In genomic region chr5:122077451-122078115, GRCh38 we compare ENCODE assay signal across 8 cellular contexts. TPM values are rescaled to one million over a fixed set of nuclear protein-coding genes. Genes with fewer than 3 reads are reported as not detected.
DNase-seq lines count a peak whose midpoint lies in the region; ATAC-seq and TF ChIP-seq lines count a peak whose summit lies in the region.

No MANE protein-coding gene starts in this region.

- no peak for DNase-seq in CD4-positive, alpha-beta T cell
- DNase-seq in NCI-H510A (lab: John Stamatoyannopoulos, UW) (peak; percentile 11), breast epithelium (ENCODE audit: low spot score in 2 of 2) (no peak), left kidney (ENCODE audit: low read depth, low spot score) (peak; percentile 78), cerebellar nuclear complex (lab: John Stamatoyannopoulos, UW) (no peak), HuH-7.5 (ENCODE audit: low spot score) (no peak)
- DNase-seq in stimulated activated naive CD8-positive, alpha-beta T cell treated with anti-CD3 and anti-CD28 coated beads, Interleukin-15, amount 100 ng/mL, for 72 hours, result no peak

- no peaks in the 10 kb centered on the region for H3K9me3 ChIP-seq in CD4-positive, alpha-beta T cell (ENCODE audit: control insufficient read depth, low read length)
- H3K9me3 ChIP-seq in breast epithelium, result no peaks in the 10 kb centered on the region

- H3K27ac ChIP-seq in CD4-positive, alpha-beta T cell (ENCODE audit: low read depth, low read length), result no peak overlapping the region
- H3K27ac ChIP-seq in breast epithelium, result peak overlapping the region; percentile 68 to 88

- peaks cover 68% of the 10 kb centered on the region for H3K27me3 Mint-ChIP-seq in CD4-positive, alpha-beta T cell
- peaks cover 47% of the 10 kb centered on the region for H3K27me3 Mint-ChIP-seq in stimulated activated naive CD8-positive, alpha-beta T cell treated with anti-CD3 and anti-CD28 coated beads, Interleukin-15, amount 100 ng/mL, for 72 hours

- H3K36me3 ChIP-seq in breast epithelium, result no peaks in the 10 kb centered on the region

- no peak for TF ChIP-seq POLR2A in breast epithelium (IDR thresholded peaks at IDR 0.05)

- H3K27ac Mint-ChIP-seq in CD4-positive, alpha-beta T cell, result no peak overlapping the region
- peak overlapping the region in 1 of 2 donors; percentile 37 for H3K27ac Mint-ChIP-seq in stimulated activated naive CD8-positive, alpha-beta T cell treated with anti-CD3 and anti-CD28 coated beads, Interleukin-15, amount 100 ng/mL, for 72 hours

- peak overlapping the region; percentile 49 for H3K4me3 Mint-ChIP-seq in CD4-positive, alpha-beta T cell
- peak overlapping the region; percentile 90 to 95 for H3K4me3 Mint-ChIP-seq in stimulated activated naive CD8-positive, alpha-beta T cell treated with anti-CD3 and anti-CD28 coated beads, Interleukin-15, amount 100 ng/mL, for 72 hours

- H3K27me3 ChIP-seq in CD4-positive, alpha-beta T cell (ENCODE audit: control insufficient read depth, insufficient read depth, low read length), result peaks cover 66% of the 10 kb centered on the region
- no peaks in the 10 kb centered on the region for H3K27me3 ChIP-seq in breast epithelium

- POLR2A ChIA-PET in CD4-positive, alpha-beta T cell (lab: Charles Lee), result no interaction called here

- H3K9me3 Mint-ChIP-seq in CD4-positive, alpha-beta T cell, result no peaks in the 10 kb centered on the region
- no peaks in the 10 kb centered on the region for H3K9me3 Mint-ChIP-seq in stimulated activated naive CD8-positive, alpha-beta T cell treated with anti-CD3 and anti-CD28 coated beads, Interleukin-15, amount 100 ng/mL, for 72 hours

- TF ChIP-seq CTCF in CD4-positive, alpha-beta T cell (IDR thresholded peaks at IDR 0.05), result no peak
- no peak for TF ChIP-seq CTCF in breast epithelium (IDR thresholded peaks at IDR 0.05)

- H3K4me1 Mint-ChIP-seq in CD4-positive, alpha-beta T cell (ENCODE audit: low read depth), result peaks cover 15% of the 10 kb centered on the region
- peaks cover 22% of the 10 kb centered on the region for H3K4me1 Mint-ChIP-seq in stimulated activated naive CD8-positive, alpha-beta T cell treated with anti-CD3 and anti-CD28 coated beads, Interleukin-15, amount 100 ng/mL, for 72 hours

- peak overlapping the region; percentile 69 to 91 (median 90) for H3K4me3 ChIP-seq in breast epithelium

- no peaks in the 10 kb centered on the region for H3K36me3 Mint-ChIP-seq in CD4-positive, alpha-beta T cell (ENCODE audit: low read depth)

- no peaks in the 10 kb centered on the region for H3K4me1 ChIP-seq in breast epithelium

- CTCF ChIA-PET in CD4-positive, alpha-beta T cell (lab: Charles Lee), result no interaction called here

- intact Hi-C loops in CD4-positive, alpha-beta T cell (cut with DNase I, micrococcal nuclease), result no loop called here
- intact Hi-C loops in breast epithelium (cut with DNase I; ENCODE audit: low total_unique reads), result no loop called here

- no peak for ATAC-seq in CD4-positive, alpha-beta T cell (ENCODE audit: poor library complexity)
- peak; percentile 14 for ATAC-seq in GM19438 (IDR thresholded peaks at IDR 0.05; ENCODE audit: low read depth, unreplicated experiment)
- peak; percentile 51 for ATAC-seq in stimulated activated naive CD8-positive, alpha-beta T cell treated with anti-CD3 and anti-CD28 coated beads, Interleukin-15, amount 100 ng/mL, for 72 hours

RNA-seq across cellular contexts. Expression of gene LOX, which starts 0.5 kb away (rescaled TPM):
- under 1 TPM; 0.06 to 0.11 TPM for total RNA-seq in CD4-positive, alpha-beta T cell
- 100 to 1,000 TPM in 1 of 3 donors, 10 to 100 TPM in 2; 22.4 to 162 (median 35.4) TPM for total RNA-seq in breast epithelium

RNA-seq across cellular contexts. Expression of gene ZNF474, which starts 51.8 kb away (rescaled TPM):
- total RNA-seq in CD4-positive, alpha-beta T cell, result under 1 TPM in 1 of 2 experiments, not detected in 1; 0.28 TPM
- total RNA-seq in breast epithelium, result under 1 TPM; 0.33 to 0.48 (median 0.44) TPM

Comparison
In these comparisons a context has a peak if more than half of its experiments do, and no peak if none do; other contexts are left out.
1. DNase-seq: peak in NCI-H510A (single experiment) and left kidney (single experiment); none in CD4-positive, alpha-beta T cell (0 of 10), breast epithelium (0 of 2), stimulated activated naive CD8-positive, alpha-beta T cell treated with anti-CD3 and anti-CD28 coated beads, Interleukin-15, amount 100 ng/mL, for 72 hours (0 of 2), cerebellar nuclear complex (0 of 2) and HuH-7.5 (single experiment).
2. RNA of gene LOX, which starts 0.5 kb away (total RNA-seq): 22.4 to 162 TPM in breast epithelium; 0.06 to 0.11 TPM in CD4-positive, alpha-beta T cell; every median in the first group is over 10 times any median in the second.